8 cellular contexts compared by ENCODE assay signal in genomic region chr6:70955441-70956190, GRCh38. TPM values are rescaled to one million over a fixed set of nuclear protein-coding genes. Genes with fewer than 3 reads are reported as not detected.
DNase-seq lines count a peak whose midpoint lies in the region; ATAC-seq, FAIRE-seq and TF ChIP-seq lines count a peak whose summit lies in the region.

No MANE protein-coding gene starts in this region.

- 1% methylated on average over 58 to 65 of the region's 65 CpGs for WGBS in aorta, 2 donors

- ATAC-seq in HG02763 (IDR thresholded peaks at IDR 0.05; ENCODE audit: unreplicated experiment) = peak; percentile 98
- ATAC-seq in aorta (ENCODE audit: low FRiP score) = peak; percentile 88

- TF ChIP-seq CTCF in astrocyte (IDR thresholded peaks at IDR 0.05; ENCODE audit: insufficient read depth, low read depth, low read length) = peak; percentile 35

- H3K27ac ChIP-seq in astrocyte (ENCODE audit: low read depth, low read length) (no peak overlapping the region), aorta (ENCODE audit: low read depth in 1 of 2, low read length in 2 of 2) (no peak overlapping the region)

- no peaks in the 10 kb centered on the region for H3K9me3 Mint-ChIP-seq in astrocyte (ENCODE audit: unreplicated experiment)

- H3K9ac ChIP-seq in astrocyte (ENCODE audit: low read length) = no peak overlapping the region

- H3K4me1 ChIP-seq in astrocyte (ENCODE audit: insufficient read depth, low read length) (peaks cover 14% of the 10 kb centered on the region), aorta (ENCODE audit: control insufficient read depth in 1 of 2, insufficient read depth in 2 of 2, low read length in 2 of 2) (peaks cover 0 to 3% of the 10 kb centered on the region in 2 donors)

- no peaks in the 10 kb centered on the region for H3K36me3 ChIP-seq in astrocyte (ENCODE audit: insufficient read depth, low read length)
- H3K36me3 ChIP-seq in aorta (ENCODE audit: control insufficient read depth in 1 of 2, insufficient read depth in 2 of 2, low read length in 1 of 2) = no peaks in the 10 kb centered on the region

- DNase-seq in GM12891 (ENCODE audit: insufficient read length, low spot score) = peak; percentile 81
- peak; percentile 86 to 91 (median 87) for DNase-seq in NCI-H1417 (lab: John Stamatoyannopoulos, UW)
- peak; percentile 64 to 86 (median 73) for DNase-seq in T-helper 2 cell
- peak; percentile 49 for DNase-seq in astrocyte (ENCODE audit: low read depth)
- DNase-seq in hypothalamus (lab: John Stamatoyannopoulos, UW) = peak; percentile 17 to 89 (median 68)
- peak; percentile 94 for DNase-seq in retina
- DNase-seq in aorta = peak; percentile 83 to 95

- peaks cover 60% of the 10 kb centered on the region for H3K27me3 Mint-ChIP-seq in astrocyte (ENCODE audit: low read depth, unreplicated experiment)

- H3K36me3 Mint-ChIP-seq in astrocyte (ENCODE audit: low read depth, unreplicated experiment) = no peaks in the 10 kb centered on the region

- H3K27me3 ChIP-seq in astrocyte (ENCODE audit: insufficient read depth, low read length) = peaks cover 64% of the 10 kb centered on the region
- no peaks in the 10 kb centered on the region for H3K27me3 ChIP-seq in aorta (ENCODE audit: control insufficient read depth in 1 of 2, insufficient read depth in 2 of 2, low read length in 1 of 2)

- H3K9me3 ChIP-seq in astrocyte (ENCODE audit: insufficient read depth, low read depth, low read length) = no peaks in the 10 kb centered on the region
- no peaks in the 10 kb centered on the region for H3K9me3 ChIP-seq in aorta (ENCODE audit: control insufficient read depth, low read length)

- FAIRE-seq in GM12891 (lab: Jason Lieb, UNC) = peak; percentile 99
- no peak for FAIRE-seq in astrocyte (lab: Jason Lieb, UNC)

- H3K4me3 ChIP-seq in astrocyte (ENCODE audit: insufficient read depth, low read depth, low read length) (peak overlapping the region; percentile 53), aorta (ENCODE audit: low read length in 2 of 2) (peak overlapping the region; percentile 27 to 35)

- no peaks in the 10 kb centered on the region for H4K20me1 ChIP-seq in astrocyte (ENCODE audit: insufficient read depth, low read length)

- no peaks in the 10 kb centered on the region for H3K79me2 ChIP-seq in astrocyte (ENCODE audit: insufficient read depth, low read length)

- H2AFZ ChIP-seq in astrocyte (ENCODE audit: low read depth, low read length) = peak overlapping the region; percentile 83

- no peak for TF ChIP-seq POLR2A in GM12891 (IDR thresholded peaks at IDR 0.05; ENCODE audit: low read depth, low read length)

- H3K27ac Mint-ChIP-seq in astrocyte (ENCODE audit: unreplicated experiment) = no peak overlapping the region

- no peaks in the 10 kb centered on the region for H3K4me1 Mint-ChIP-seq in astrocyte (ENCODE audit: low read depth, unreplicated experiment)

- peak overlapping the region; percentile 78 for H3K4me3 Mint-ChIP-seq in astrocyte (ENCODE audit: unreplicated experiment)

- intact Hi-C loops in aorta (cut with DNase I) = loop anchor here in 1 of 2 donors (5.0 kb wide), 1 partner anchor 248 kb away; no protein-coding TSS in a partner anchor

- H3K4me2 ChIP-seq in astrocyte (ENCODE audit: low read length) = peak overlapping the region; percentile 90

TF ChIP-seq in GM12891, 5 proteins besides CTCF, POLR2A, EP300 and RAD21:
- peak; percentile 38 for TF ChIP-seq PAX5 (IDR thresholded peaks at IDR 0.05; ENCODE audit: insufficient read depth, low read length, severe bottlenecking)
- TF ChIP-seq TAF1 (IDR thresholded peaks at IDR 0.05; ENCODE audit: low read depth, low read length) = no peak

RNA-seq across cellular contexts. Expression of gene B3GAT2, which starts 1.2 kb away (rescaled TPM):
- 0.15 TPM for polyA plus RNA-seq in GM12891 (2012; ENCODE audit: low read depth, missing spikeins)
- total RNA-seq in astrocyte (not detected in 2 replicates), aorta (not detected)
- polyA plus RNA-seq in aorta = under 1 TPM in 1 of 2 donors, not detected in 1; 0.03 TPM
